ENCODE assay signal across 1 cellular context in the genomic region with DNA sequence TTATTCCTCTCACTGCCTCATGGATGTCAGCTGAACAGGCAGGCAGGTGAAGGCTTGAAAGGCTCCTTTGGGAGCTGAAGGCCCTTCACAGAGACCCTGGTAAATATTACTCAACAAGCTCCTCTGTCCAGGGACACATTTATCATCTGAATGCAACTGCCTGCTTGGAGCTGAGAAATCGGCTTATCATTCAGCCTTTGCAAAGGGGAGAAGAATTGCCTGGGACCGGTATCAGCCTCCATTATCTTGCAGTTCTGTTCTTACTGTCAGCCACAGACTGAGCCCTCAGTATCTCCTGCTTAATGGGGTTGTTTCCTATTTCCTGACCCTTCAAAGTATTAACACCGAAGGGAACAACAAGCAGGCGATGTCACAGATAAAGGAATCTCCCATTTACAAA.
TF ChIP-seq lines count a peak whose summit lies in the region.

No MANE protein-coding gene starts in this region.

TF ChIP-seq in SK-N-SH treated with all-trans-retinoic acid at 6 μM for 48 hours, 23 proteins besides CTCF, POLR2A, EP300 and RAD21 (continued from another document):
- TF ChIP-seq ZC3H10 (CRISPR knock-in tag; IDR thresholded peaks at IDR 0.05): no peak
- TF ChIP-seq ZNF565 (CRISPR knock-in tag; conservative IDR thresholded peaks at IDR 0.05; ENCODE audit: low read depth): no peak
- TF ChIP-seq PATZ1 (CRISPR knock-in tag; IDR thresholded peaks at IDR 0.05; ENCODE audit: borderline replicate concordance): no peak
- TF ChIP-seq OSR1 (CRISPR knock-in tag; IDR thresholded peaks at IDR 0.05): no peak
- no peak for TF ChIP-seq ZFP3 (CRISPR knock-in tag; IDR thresholded peaks at IDR 0.05)
- TF ChIP-seq ARNTL (CRISPR knock-in tag; IDR thresholded peaks at IDR 0.05; ENCODE audit: borderline replicate concordance, low read depth): no peak
TF ChIP-seq in SK-N-SH treated with all-trans-retinoic acid at 6 μM for 48 hours: peak in this region for 0.
